In genomic region chr3:115713247-115713646, GRCh38 we compare ENCODE assay signal across 11 cellular contexts.
DNase-seq lines count a peak whose midpoint lies in the region; ATAC-seq and FAIRE-seq lines count a peak whose summit lies in the region.
"Had no signal": no experiment of that assay in that cellular context is flagged by ENCODE, and none has a peak within 500 bp of the region (broad histone marks: within the 10 kb centered on the region; RNA-seq: fewer than 3 reads in every experiment).

No MANE protein-coding gene starts in this region.

- intact Hi-C loops in head of caudate nucleus (cut with DNase I), result no loop called here

- FAIRE-seq in small intestine (lab: Jason Lieb, UNC), result no peak
- FAIRE-seq: endothelial cell of umbilical vein had no signal

- peak; percentile 39 for DNase-seq in AG08395 (ENCODE audit: low spot score)
- DNase-seq in NCI-H1417 (lab: John Stamatoyannopoulos, UW), result peak; percentile 75 to 93 (median 90)
- peak; percentile 95 for DNase-seq in NCI-H748 (lab: John Stamatoyannopoulos, UW; ENCODE audit: unreplicated experiment)
- peak in 34 of 42 donors; percentile 1 to 55 (median 26) for DNase-seq in head of caudate nucleus
- no peak for DNase-seq in MG63
- DNase-seq in small intestine, result no peak
- DNase-seq: T-helper 17 cell had no signal

- H3K36me3 ChIP-seq in MG63, result no peaks in the 10 kb centered on the region
- no peaks in the 10 kb centered on the region for H3K36me3 ChIP-seq in small intestine (ENCODE audit: control insufficient read depth in 2 of 2, insufficient read depth in 2 of 2, low read length in 2 of 2)
- H3K36me3 ChIP-seq: neutrophil had no signal

- 59 to 66% (median 65%) methylated on average over 5 of the region's 5 CpGs for WGBS in small intestine, 3 donors

- no peaks in the 10 kb centered on the region for H3K4me1 ChIP-seq in small intestine (ENCODE audit: control insufficient read depth in 2 of 2, insufficient read depth in 1 of 2, low read depth in 1 of 2, low read length in 1 of 2)

- no peaks in the 10 kb centered on the region for H3K27me3 ChIP-seq in MG63
- peaks cover 0 to 3% of the 10 kb centered on the region in 2 donors for H3K27me3 ChIP-seq in small intestine (ENCODE audit: control insufficient read depth in 2 of 2, insufficient read depth in 2 of 2, low read length in 2 of 2)

- H3K9me3 ChIP-seq in MG63, result no peaks in the 10 kb centered on the region
- no peaks in the 10 kb centered on the region for H3K9me3 ChIP-seq in small intestine (ENCODE audit: control insufficient read depth, low read depth)
- H3K9me3 ChIP-seq: neutrophil had no signal

- H3K4me3 ChIP-seq in MG63 (no peak overlapping the region), small intestine (ENCODE audit: low read depth in 1 of 2, low read length in 2 of 2) (no peak overlapping the region)

- ATAC-seq in GM18858 (IDR thresholded peaks at IDR 0.05; ENCODE audit: unreplicated experiment) (no peak), GM18867 (IDR thresholded peaks at IDR 0.05; ENCODE audit: unreplicated experiment) (no peak)
- ATAC-seq: T-helper 17 cell had no signal

- H3K27ac ChIP-seq in small intestine (ENCODE audit: low read depth in 1 of 2, low read length in 1 of 2), result no peak overlapping the region
- H3K27ac ChIP-seq: neutrophil had no signal

Comparison
In these comparisons a context has a peak if more than half of its experiments do, and no peak if none do; other contexts are left out.
1. DNase-seq: peak in AG08395 (single experiment), NCI-H1417 (3 of 3), NCI-H748 (single experiment) and head of caudate nucleus (34 of 42); none in MG63 (single experiment) and small intestine (single experiment).